Comparison of ENCODE assay signal across 9 cellular contexts in genomic region chr13:106836186-106836802, GRCh38.
"Had no signal": no experiment of that assay in that cellular context is flagged by ENCODE, and none has a peak within 500 bp of the region (broad histone marks: within the 10 kb centered on the region; RNA-seq: fewer than 3 reads in every experiment).

No MANE protein-coding gene starts in this region.

- H3K4me1 Mint-ChIP-seq: IgD-negative memory B cell had no signal

- H3K27ac ChIP-seq: GM23248, KMS-11 had no signal

- DNase-seq: GM23248, GOT3, H7, KBM-7 had no signal

- H3K4me2 ChIP-seq: KMS-11 had no signal

- H3K27ac Mint-ChIP-seq: IgD-negative memory B cell had no signal

- H2AFZ ChIP-seq: GM23248 had no signal

- H3K36me3 Mint-ChIP-seq: IgD-negative memory B cell had no signal

- H3K9me3 ChIP-seq: HAP-1 had no signal

- H3K4me3 ChIP-seq: GM23248, HAP-1 had no signal

- FAIRE-seq: HTR-8/SVneo had no signal

- ATAC-seq: HCT116 had no signal

- H3K9ac ChIP-seq: GM23248, KMS-11 had no signal

- H3K36me3 ChIP-seq: HAP-1 had no signal
